9 cellular contexts compared by ENCODE assay signal in genomic region chr16:67163903-67164558, GRCh38. TPM values are rescaled to one million over a fixed set of nuclear protein-coding genes. Genes with fewer than 3 reads are reported as not detected.
DNase-seq lines count a peak whose midpoint lies in the region; ATAC-seq lines count a peak whose summit lies in the region.
"Had no signal": no experiment of that assay in that cellular context is flagged by ENCODE, and none has a peak within 500 bp of the region (broad histone marks: within the 10 kb centered on the region; RNA-seq: fewer than 3 reads in every experiment).

No MANE protein-coding gene starts in this region.

- H3K4me1 Mint-ChIP-seq in activated T-helper 17 cell treated with anti-CD3 and anti-CD28 coated beads, Interleukin-2, amount 50 U/mL, for 72 hours = peaks cover 10% of the 10 kb centered on the region
- peaks cover 85% of the 10 kb centered on the region for H3K4me1 Mint-ChIP-seq in stimulated activated naive CD8-positive, alpha-beta T cell treated with anti-CD3 and anti-CD28 coated beads, Interleukin-15, amount 100 ng/mL, for 72 hours

- H3K9me3 Mint-ChIP-seq in activated T-helper 17 cell treated with anti-CD3 and anti-CD28 coated beads, Interleukin-2, amount 50 U/mL, for 72 hours = no peaks in the 10 kb centered on the region
- no peaks in the 10 kb centered on the region for H3K9me3 Mint-ChIP-seq in stimulated activated naive CD8-positive, alpha-beta T cell treated with anti-CD3 and anti-CD28 coated beads, Interleukin-15, amount 100 ng/mL, for 72 hours

- DNase-seq in DMS53 (lab: John Stamatoyannopoulos, UW) (peak; percentile 71), DMS53 treated with DMSO at 0.1 percent for 48 hours (lab: John Stamatoyannopoulos, UW; ENCODE audit: unreplicated experiment) (no peak), GM03348 (ENCODE audit: low spot score) (no peak), DMS114 treated with DMSO at 0.1 percent for 48 hours (lab: John Stamatoyannopoulos, UW; ENCODE audit: unreplicated experiment) (no peak)
- DNase-seq in stimulated activated naive CD8-positive, alpha-beta T cell treated with anti-CD3 and anti-CD28 coated beads, Interleukin-15, amount 100 ng/mL, for 72 hours = no peak
- no peak for DNase-seq in activated CD4-positive, alpha-beta T cell treated with anti-CD3 and anti-CD28 coated beads, Interleukin-2, amount 50 U/mL, for 4 hours
- DNase-seq: activated CD4-positive, CD25-positive, alpha-beta regulatory T cell had no signal

- H3K27ac Mint-ChIP-seq in activated T-helper 17 cell treated with anti-CD3 and anti-CD28 coated beads, Interleukin-2, amount 50 U/mL, for 72 hours = no peak overlapping the region
- peak overlapping the region in 1 of 2 donors; percentile 22 for H3K27ac Mint-ChIP-seq in stimulated activated naive CD8-positive, alpha-beta T cell treated with anti-CD3 and anti-CD28 coated beads, Interleukin-15, amount 100 ng/mL, for 72 hours

- H3K9me3 ChIP-seq in iPS-18c (ENCODE audit: control insufficient read depth, insufficient read depth, low read length) = peaks cover 6% of the 10 kb centered on the region

- peaks cover 82% of the 10 kb centered on the region for H3K36me3 Mint-ChIP-seq in activated T-helper 17 cell treated with anti-CD3 and anti-CD28 coated beads, Interleukin-2, amount 50 U/mL, for 72 hours (ENCODE audit: low read depth)

- ATAC-seq in activated T-helper 17 cell treated with anti-CD3 and anti-CD28 coated beads, Interleukin-2, amount 50 U/mL, for 72 hours (replicated peaks) = no peak
- ATAC-seq in stimulated activated naive CD8-positive, alpha-beta T cell treated with anti-CD3 and anti-CD28 coated beads, Interleukin-15, amount 100 ng/mL, for 72 hours = no peak

- H3K27me3 Mint-ChIP-seq in activated T-helper 17 cell treated with anti-CD3 and anti-CD28 coated beads, Interleukin-2, amount 50 U/mL, for 72 hours = peaks cover 13% of the 10 kb centered on the region
- H3K27me3 Mint-ChIP-seq in stimulated activated naive CD8-positive, alpha-beta T cell treated with anti-CD3 and anti-CD28 coated beads, Interleukin-15, amount 100 ng/mL, for 72 hours = peaks cover 82% of the 10 kb centered on the region

- peak overlapping the region; percentile 94 for H3K4me3 Mint-ChIP-seq in activated T-helper 17 cell treated with anti-CD3 and anti-CD28 coated beads, Interleukin-2, amount 50 U/mL, for 72 hours
- H3K4me3 Mint-ChIP-seq in stimulated activated naive CD8-positive, alpha-beta T cell treated with anti-CD3 and anti-CD28 coated beads, Interleukin-15, amount 100 ng/mL, for 72 hours = peak overlapping the region; percentile 62 to 72

- peak overlapping the region; percentile 43; the same call in 1 of the 2 replicates for H3K4me3 ChIP-seq in iPS-18c (ENCODE audit: insufficient read depth, low read depth, low read length)

RNA-seq across cellular contexts. Expression of gene HSF4, which starts 0.5 kb away (rescaled TPM):
- 100 to 1,000 TPM in 1 of 2 donors, 10 to 100 TPM in 1; 71.3 to 325 TPM for total RNA-seq in activated T-helper 17 cell treated with anti-CD3 and anti-CD28 coated beads, Interleukin-2, amount 50 U/mL, for 72 hours

RNA-seq across cellular contexts. Expression of gene FBXL8, which starts 4.3 kb away (rescaled TPM):
- total RNA-seq in activated T-helper 17 cell treated with anti-CD3 and anti-CD28 coated beads, Interleukin-2, amount 50 U/mL, for 72 hours = 100 to 1,000 TPM in 1 of 2 donors, 10 to 100 TPM in 1; 33.1 to 108 TPM

RNA-seq across cellular contexts. Expression of gene TRADD, which starts 4.3 kb away (rescaled TPM):
- 10 to 100 TPM; 36.3 to 65.9 TPM for total RNA-seq in activated T-helper 17 cell treated with anti-CD3 and anti-CD28 coated beads, Interleukin-2, amount 50 U/mL, for 72 hours

RNA-seq across cellular contexts. Expression of gene NOL3, which starts 6.3 kb away (rescaled TPM):
- 100 to 1,000 TPM in 1 of 2 donors, 10 to 100 TPM in 1; 30.0 to 194 TPM for total RNA-seq in activated T-helper 17 cell treated with anti-CD3 and anti-CD28 coated beads, Interleukin-2, amount 50 U/mL, for 72 hours

RNA-seq across cellular contexts. Expression of gene B3GNT9, which starts 13.2 kb away (rescaled TPM):
- 10 to 100 TPM in 1 of 2 donors, 1 to 10 TPM in 1; 8.3 to 12.3 TPM for total RNA-seq in activated T-helper 17 cell treated with anti-CD3 and anti-CD28 coated beads, Interleukin-2, amount 50 U/mL, for 72 hours
